14 cellular contexts compared by ENCODE assay signal in genomic region chr3:123143669-123144411, GRCh38. TPM values are rescaled to one million over a fixed set of nuclear protein-coding genes. Genes with fewer than 3 reads are reported as not detected.
DNase-seq lines count a peak whose midpoint lies in the region; ATAC-seq and TF ChIP-seq lines count a peak whose summit lies in the region.
"Had no signal": no experiment of that assay in that cellular context is flagged by ENCODE, and none has a peak within 500 bp of the region (broad histone marks: within the 10 kb centered on the region; RNA-seq: fewer than 3 reads in every experiment).

No MANE protein-coding gene starts in this region.

- H3K27me3 ChIP-seq in CD8-positive, alpha-beta memory T cell (ENCODE audit: insufficient read depth, low read length, poor library complexity, severe bottlenecking) = no peaks in the 10 kb centered on the region
- no peaks in the 10 kb centered on the region for H3K27me3 ChIP-seq in MG63
- H3K27me3 ChIP-seq in body of pancreas = no peaks in the 10 kb centered on the region
- H3K27me3 ChIP-seq in right lobe of liver = no peaks in the 10 kb centered on the region
- H3K27me3 ChIP-seq in gastroesophageal sphincter = no peaks in the 10 kb centered on the region
- H3K27me3 ChIP-seq: suprapubic skin had no signal

- TF ChIP-seq CTCF in body of pancreas (IDR thresholded peaks at IDR 0.05) = no peak
- no peak for TF ChIP-seq CTCF in right lobe of liver (IDR thresholded peaks at IDR 0.05)
- TF ChIP-seq CTCF in gastroesophageal sphincter (IDR thresholded peaks at IDR 0.05) = no peak

- peak; percentile 82 for ATAC-seq in body of pancreas
- peak; percentile 82 to 96 (median 86) for ATAC-seq in right lobe of liver
- no peak for ATAC-seq in HG02610 (IDR thresholded peaks at IDR 0.05; ENCODE audit: unreplicated experiment)
- no peak for ATAC-seq in HG03342 (IDR thresholded peaks at IDR 0.05; ENCODE audit: unreplicated experiment)
- no peak for ATAC-seq in gastroesophageal sphincter

- no peak overlapping the region for H3K27ac ChIP-seq in CD8-positive, alpha-beta memory T cell (ENCODE audit: low read depth, low read length)
- H3K27ac ChIP-seq in body of pancreas (peak overlapping the region; percentile 36 to 81 (median 69)), right lobe of liver (no peak overlapping the region), gastroesophageal sphincter (no peak overlapping the region)
- H3K27ac ChIP-seq: suprapubic skin, VCaP had no signal

- H3K27me3 Mint-ChIP-seq in CD8-positive, alpha-beta memory T cell = no peaks in the 10 kb centered on the region
- H3K27me3 Mint-ChIP-seq: CD4-positive, alpha-beta T cell had no signal

- TF ChIP-seq POLR2A in body of pancreas (IDR thresholded peaks at IDR 0.05) (peak in 2 of 3 donors; percentile 7 to 27), right lobe of liver (IDR thresholded peaks at IDR 0.05) (no peak), gastroesophageal sphincter (IDR thresholded peaks at IDR 0.05) (no peak)

- POLR2A ChIA-PET in CD8-positive, alpha-beta memory T cell (lab: Charles Lee) = no interaction called here

- CTCF ChIA-PET in CD8-positive, alpha-beta memory T cell (lab: Charles Lee) = interaction anchor here (1.5 to 1.6 kb wide), 2 partner anchors 10 to 11 kb away, joined by 3 read pairs; no protein-coding TSS in a partner anchor

- H3K9me3 Mint-ChIP-seq in CD8-positive, alpha-beta memory T cell = peaks cover 0 to 2% (median 0%) of the 10 kb centered on the region in 5 donors
- H3K9me3 Mint-ChIP-seq: activated naive CD4-positive, alpha-beta T cell treated with anti-CD3 and anti-CD28 coated beads for 36 hours; CD4-positive, alpha-beta T cell had no signal

- TF ChIP-seq EP300 in gastroesophageal sphincter (IDR thresholded peaks at IDR 0.05) = no peak

- no peaks in the 10 kb centered on the region for H3K4me1 Mint-ChIP-seq in CD8-positive, alpha-beta memory T cell

- no peaks in the 10 kb centered on the region for H3K36me3 ChIP-seq in CD8-positive, alpha-beta memory T cell (ENCODE audit: insufficient read depth, low read length)
- H3K36me3 ChIP-seq in MG63 (peaks cover 46% of the 10 kb centered on the region), body of pancreas (replicated peaks in 1 of 2; ENCODE audit: insufficient read depth in 1 of 2, low read depth in 2 of 2) (peaks cover 12 to 18% of the 10 kb centered on the region in 2 donors), right lobe of liver (peaks cover 0 to 70% (median 27%) of the 10 kb centered on the region in 4 donors), gastroesophageal sphincter (peaks cover 0 to 88% of the 10 kb centered on the region in 2 donors)

- H3K4me3 Mint-ChIP-seq in CD8-positive, alpha-beta memory T cell = no peak overlapping the region
- H3K4me3 Mint-ChIP-seq: activated naive CD4-positive, alpha-beta T cell treated with anti-CD3 and anti-CD28 coated beads for 36 hours; CD4-positive, alpha-beta T cell had no signal

- H3K4me3 ChIP-seq in CD8-positive, alpha-beta memory T cell (ENCODE audit: low read length) = no peak overlapping the region
- H3K4me3 ChIP-seq in MG63 (no peak overlapping the region), body of pancreas (no peak overlapping the region), right lobe of liver (no peak overlapping the region), gastroesophageal sphincter (no peak overlapping the region)
- H3K4me3 ChIP-seq: suprapubic skin had no signal

- no peaks in the 10 kb centered on the region for H3K9me3 ChIP-seq in CD8-positive, alpha-beta memory T cell (ENCODE audit: low read length)
- H3K9me3 ChIP-seq in MG63 (no peaks in the 10 kb centered on the region), body of pancreas (no peaks in the 10 kb centered on the region), right lobe of liver (no peaks in the 10 kb centered on the region), gastroesophageal sphincter (no peaks in the 10 kb centered on the region)
- H3K9me3 ChIP-seq: suprapubic skin had no signal

- H3K36me3 Mint-ChIP-seq in CD8-positive, alpha-beta memory T cell = peaks cover 5 to 26% (median 9%) of the 10 kb centered on the region in 3 donors

- peak overlapping the region in 5 of 8 donors; percentile 1 to 62 (median 31) for H3K27ac Mint-ChIP-seq in CD8-positive, alpha-beta memory T cell
- H3K27ac Mint-ChIP-seq: activated naive CD4-positive, alpha-beta T cell treated with anti-CD3 and anti-CD28 coated beads for 36 hours; CD4-positive, alpha-beta T cell had no signal

- intact Hi-C loops in body of pancreas (cut with DNase I) = no loop called here
- intact Hi-C loops in right lobe of liver (cut with DNase I) = no loop called here

- H3K4me1 ChIP-seq in CD8-positive, alpha-beta memory T cell (ENCODE audit: insufficient read depth, low read length) = no peaks in the 10 kb centered on the region
- H3K4me1 ChIP-seq in body of pancreas = peaks cover 15% of the 10 kb centered on the region
- H3K4me1 ChIP-seq in right lobe of liver = no peaks in the 10 kb centered on the region
- H3K4me1 ChIP-seq in gastroesophageal sphincter = no peaks in the 10 kb centered on the region
- H3K4me1 ChIP-seq: suprapubic skin had no signal

- no peak for DNase-seq in CD8-positive, alpha-beta memory T cell
- DNase-seq in MG63 = peak; percentile 63
- peak in 3 of 4 donors; percentile 24 to 37 (median 25) for DNase-seq in body of pancreas
- peak; percentile 56 to 73 (median 69) for DNase-seq in right lobe of liver
- DNase-seq in SW480 (ENCODE audit: low spot score) = no peak
- DNase-seq: activated naive CD4-positive, alpha-beta T cell treated with anti-CD3 and anti-CD28 coated beads for 36 hours; CD4-positive, alpha-beta T cell; NCI-H748 treated with DMSO at 0.1 percent for 48 hours; stimulated activated CD4-positive, alpha-beta T cell treated with anti-CD3 and anti-CD28 coated beads, Interleukin-2, amount 100 ng/mL, for 24 hours had no signal

- WGBS in body of pancreas, 2 donors = 52 to 66% methylated on average over 10 of the region's 10 CpGs
- 61% methylated on average over 9 of the region's 10 CpGs for WGBS in right lobe of liver (ENCODE audit: insufficient coverage, low coverage, low lambda C conversion rate, missing lambda C conversion rate)
- 35 to 60% methylated on average over 3 to 6 of the region's 10 CpGs for WGBS in gastroesophageal sphincter (ENCODE audit: low coverage in 1 of 2), 2 donors

RNA-seq across cellular contexts. Expression of gene SEC22A, which starts 57.9 kb away (rescaled TPM):
- total RNA-seq in CD8-positive, alpha-beta memory T cell = 10 to 100 TPM; 19.3 to 21.6 TPM
- 12.7 TPM for polyA plus RNA-seq in CD8-positive, alpha-beta memory T cell
- 36.0 and 46.9 TPM in 2 replicates for total RNA-seq in MG63 (2014; rRNA removed; shearing (Covaris generic); ENCODE audit: low replicate concordance)
- total RNA-seq in body of pancreas = 10 to 100 TPM; 16.5 to 18.4 TPM
- 10 to 100 TPM in 4 of 6 experiments, 1 to 10 TPM in 2; 7.5 to 24.9 (median 11.0) TPM for total RNA-seq in right lobe of liver
- 10 to 100 TPM; 17.3 to 32.2 (median 23.9) TPM for total RNA-seq in gastroesophageal sphincter

Comparison
In these comparisons a context has a peak if more than half of its experiments do, and no peak if none do; other contexts are left out.
1. DNase-seq: peak in MG63 (single experiment), body of pancreas (3 of 4) and right lobe of liver (3 of 3); none in CD8-positive, alpha-beta memory T cell (0 of 5) and SW480 (single experiment).
2. H3K27ac ChIP-seq: peak in body of pancreas (4 of 4); none in CD8-positive, alpha-beta memory T cell (single experiment), right lobe of liver (0 of 3) and gastroesophageal sphincter (0 of 4).
3. ATAC-seq: peak in body of pancreas (single experiment) and right lobe of liver (4 of 4); none in HG02610 (single experiment), HG03342 (single experiment) and gastroesophageal sphincter (single experiment).
4. POLR2A ChIP-seq: peak in body of pancreas (2 of 3); none in right lobe of liver (single experiment) and gastroesophageal sphincter (0 of 2).